In the genomic region with DNA sequence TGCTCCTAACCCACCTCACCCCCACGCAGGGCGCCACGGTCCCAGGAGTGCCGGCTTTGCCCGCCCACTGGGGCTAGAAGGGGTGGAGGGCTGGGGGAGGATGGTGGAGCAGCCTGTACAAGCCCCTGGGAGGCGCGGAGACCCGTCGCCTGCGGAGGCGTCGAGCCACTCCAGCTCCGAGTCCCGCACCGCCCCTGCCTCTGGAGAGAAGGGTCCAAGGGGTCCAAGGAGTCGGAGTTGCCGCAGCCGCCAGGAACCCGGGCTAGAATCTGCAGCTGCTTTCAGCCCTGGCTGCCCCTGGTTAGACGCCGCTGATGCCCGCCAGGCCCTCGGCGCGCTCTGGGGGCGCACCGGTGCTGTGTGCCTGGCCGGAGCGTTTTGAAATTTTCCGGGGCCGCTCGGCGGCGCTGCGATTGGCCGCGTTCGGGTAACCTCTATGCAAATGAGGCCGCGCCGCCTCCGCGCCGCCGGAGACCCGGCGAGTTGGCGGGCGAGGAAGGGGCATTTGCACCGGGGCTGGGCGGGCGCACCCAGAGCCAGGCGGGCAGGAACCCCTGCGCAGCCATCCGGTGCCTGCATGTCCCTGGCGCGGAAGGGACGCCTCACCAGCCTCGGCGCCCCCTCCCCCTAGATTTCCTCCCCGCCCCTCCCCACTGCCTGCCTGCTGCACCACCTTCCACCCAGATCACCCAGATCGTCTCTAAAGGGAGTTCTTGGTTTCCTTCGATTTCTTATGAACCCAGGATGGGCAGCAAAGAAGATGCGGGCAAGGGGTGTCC, we compare ENCODE assay signal across 8 cellular contexts. TPM values are rescaled to one million over a fixed set of nuclear protein-coding genes. Genes with fewer than 3 reads are reported as not detected.
DNase-seq lines count a peak whose midpoint lies in the region; ATAC-seq and TF ChIP-seq lines count a peak whose summit lies in the region.

A gene with protein sequence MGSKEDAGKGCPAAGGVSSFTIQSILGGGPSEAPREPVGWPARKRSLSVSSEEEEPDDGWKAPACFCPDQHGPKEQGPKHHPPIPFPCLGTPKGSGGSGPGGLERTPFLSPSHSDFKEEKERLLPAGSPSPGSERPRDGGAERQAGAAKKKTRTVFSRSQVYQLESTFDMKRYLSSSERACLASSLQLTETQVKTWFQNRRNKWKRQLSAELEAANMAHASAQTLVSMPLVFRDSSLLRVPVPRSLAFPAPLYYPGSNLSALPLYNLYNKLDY (plus strand): TSS at position 502 of the 779 bp plus-strand sequence. CDS start 243 bp downstream, at position 745.

- POLR2A ChIA-PET in naive thymus-derived CD8-positive, alpha-beta T cell (lab: Charles Lee): no interaction called here

- H3K27me3 Mint-ChIP-seq in activated T-cell treated with anti-CD3 and anti-CD28 coated beads, Interleukin-2, amount 50 U/mL, for 72 hours (ENCODE audit: low read depth): peaks cover 49% of the 10 kb centered on the region
- peaks cover 40 to 72% (median 57%) of the 10 kb centered on the region in 5 donors for H3K27me3 Mint-ChIP-seq in naive thymus-derived CD8-positive, alpha-beta T cell

- H3K9me3 Mint-ChIP-seq in activated T-cell treated with anti-CD3 and anti-CD28 coated beads, Interleukin-2, amount 50 U/mL, for 72 hours: no peaks in the 10 kb centered on the region
- no peaks in the 10 kb centered on the region for H3K9me3 Mint-ChIP-seq in naive thymus-derived CD8-positive, alpha-beta T cell

- DNase-seq in GM10266 (ENCODE audit: extremely low spot score) (peak; percentile 80), HuH-7 (ENCODE audit: low spot score) (peak; percentile 62)
- DNase-seq in activated T-cell treated with anti-CD3 and anti-CD28 coated beads, Interleukin-2, amount 50 U/mL, for 72 hours: peak; percentile 70 to 73
- DNase-seq in naive thymus-derived CD8-positive, alpha-beta T cell: no peak

- peaks cover 55% of the 10 kb centered on the region for H3K4me1 Mint-ChIP-seq in activated T-cell treated with anti-CD3 and anti-CD28 coated beads, Interleukin-2, amount 50 U/mL, for 72 hours (ENCODE audit: low read depth)
- peaks cover 22 to 69% (median 64%) of the 10 kb centered on the region in 4 donors for H3K4me1 Mint-ChIP-seq in naive thymus-derived CD8-positive, alpha-beta T cell

- no peak for TF ChIP-seq CTCF in GM10266 (IDR thresholded peaks at IDR 0.05; ENCODE audit: control insufficient read depth, insufficient read depth, low read depth, missing control alignments)

- peak within 1 kb of the TSS; percentile 61 for H3K27ac Mint-ChIP-seq in activated T-cell treated with anti-CD3 and anti-CD28 coated beads, Interleukin-2, amount 50 U/mL, for 72 hours
- H3K27ac Mint-ChIP-seq in naive thymus-derived CD8-positive, alpha-beta T cell: peak within 1 kb of the TSS in 1 of 10 donors; percentile 27

- peak; percentile 55 to 59 for ATAC-seq in activated T-cell treated with anti-CD3 and anti-CD28 coated beads, Interleukin-2, amount 50 U/mL, for 72 hours (replicated peaks in 1 of 2)
- ATAC-seq in naive thymus-derived CD8-positive, alpha-beta T cell: peak; percentile 20 to 23
- ATAC-seq in GM19455 (IDR thresholded peaks at IDR 0.05; ENCODE audit: unreplicated experiment) (no peak), HG02642 (IDR thresholded peaks at IDR 0.05; ENCODE audit: poor library complexity, unreplicated experiment) (no peak), GM21619 (IDR thresholded peaks at IDR 0.05; ENCODE audit: unreplicated experiment) (no peak), GM18502 (IDR thresholded peaks at IDR 0.05; ENCODE audit: poor library complexity, unreplicated experiment) (no peak)

- peaks cover 1 to 5% of the 10 kb centered on the region in 2 donors for H3K36me3 Mint-ChIP-seq in activated T-cell treated with anti-CD3 and anti-CD28 coated beads, Interleukin-2, amount 50 U/mL, for 72 hours (ENCODE audit: insufficient read depth in 2 of 2)
- no peaks in the 10 kb centered on the region for H3K36me3 Mint-ChIP-seq in naive thymus-derived CD8-positive, alpha-beta T cell

- peak within 1 kb of the TSS; percentile 83 to 86 for H3K4me3 Mint-ChIP-seq in activated T-cell treated with anti-CD3 and anti-CD28 coated beads, Interleukin-2, amount 50 U/mL, for 72 hours
- H3K4me3 Mint-ChIP-seq in naive thymus-derived CD8-positive, alpha-beta T cell: peak within 1 kb of the TSS; percentile 55 to 87 (median 78)

RNA-seq across cellular contexts. Expression of the gene that starts here (rescaled TPM):
- 1 to 10 TPM in 1 of 2 donors, under 1 TPM in 1; 0.58 to 1.1 TPM for total RNA-seq in activated T-cell treated with anti-CD3 and anti-CD28 coated beads, Interleukin-2, amount 50 U/mL, for 72 hours
- not detected for total RNA-seq in naive thymus-derived CD8-positive, alpha-beta T cell
- polyA plus RNA-seq in naive thymus-derived CD8-positive, alpha-beta T cell: not detected

Comparison
In these comparisons a context has a peak if more than half of its experiments do, and no peak if none do; other contexts are left out.
1. Peak in ATAC-seq in naive thymus-derived CD8-positive, alpha-beta T cell; RNA of the gene not detected or under 1 TPM.
2. DNase-seq: peak in GM10266 (single experiment), HuH-7 (single experiment) and activated T-cell treated with anti-CD3 and anti-CD28 coated beads, Interleukin-2, amount 50 U/mL, for 72 hours (2 of 2); none in naive thymus-derived CD8-positive, alpha-beta T cell (0 of 10).
3. ATAC-seq: peak in activated T-cell treated with anti-CD3 and anti-CD28 coated beads, Interleukin-2, amount 50 U/mL, for 72 hours (2 of 2); none in GM19455 (single experiment), HG02642 (single experiment), GM21619 (single experiment) and GM18502 (single experiment).